Comparison of ENCODE assay signal across 1 cellular context in genomic region chr4:73435984-73436383, GRCh38.
TF ChIP-seq lines count a peak whose summit lies in the region.

Gene AFP, plus strand, starts transcription at chr4:73436221. Its CDS starts 42 bp downstream, at chr4:73436263.

TF ChIP-seq in HepG2, 621 proteins besides CTCF, POLR2A, EP300 and RAD21 (continued from another document and continues in another):
- TF ChIP-seq, protein P1, sequence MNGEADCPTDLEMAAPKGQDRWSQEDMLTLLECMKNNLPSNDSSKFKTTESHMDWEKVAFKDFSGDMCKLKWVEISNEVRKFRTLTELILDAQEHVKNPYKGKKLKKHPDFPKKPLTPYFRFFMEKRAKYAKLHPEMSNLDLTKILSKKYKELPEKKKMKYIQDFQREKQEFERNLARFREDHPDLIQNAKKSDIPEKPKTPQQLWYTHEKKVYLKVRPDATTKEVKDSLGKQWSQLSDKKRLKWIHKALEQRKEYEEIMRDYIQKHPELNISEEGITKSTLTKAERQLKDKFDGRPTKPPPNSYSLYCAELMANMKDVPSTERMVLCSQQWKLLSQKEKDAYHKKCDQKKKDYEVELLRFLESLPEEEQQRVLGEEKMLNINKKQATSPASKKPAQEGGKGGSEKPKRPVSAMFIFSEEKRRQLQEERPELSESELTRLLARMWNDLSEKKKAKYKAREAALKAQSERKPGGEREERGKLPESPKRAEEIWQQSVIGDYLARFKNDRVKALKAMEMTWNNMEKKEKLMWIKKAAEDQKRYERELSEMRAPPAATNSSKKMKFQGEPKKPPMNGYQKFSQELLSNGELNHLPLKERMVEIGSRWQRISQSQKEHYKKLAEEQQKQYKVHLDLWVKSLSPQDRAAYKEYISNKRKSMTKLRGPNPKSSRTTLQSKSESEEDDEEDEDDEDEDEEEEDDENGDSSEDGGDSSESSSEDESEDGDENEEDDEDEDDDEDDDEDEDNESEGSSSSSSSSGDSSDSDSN (CRISPR knock-in tag; IDR thresholded peaks at IDR 0.05): no peak
- TF ChIP-seq ZNF12 (CRISPR knock-in tag; IDR thresholded peaks at IDR 0.05): no peak
- no peak for TF ChIP-seq ZBTB44 (CRISPR knock-in tag; IDR thresholded peaks at IDR 0.05)
- TF ChIP-seq CEBPZ (IDR thresholded peaks at IDR 0.05; ENCODE audit: low read length): no peak
- no peak for TF ChIP-seq ZNF672 (CRISPR knock-in tag; IDR thresholded peaks at IDR 0.05)
- TF ChIP-seq MNT (IDR thresholded peaks at IDR 0.05): no peak
- no peak for TF ChIP-seq HHEX (CRISPR knock-in tag; IDR thresholded peaks at IDR 0.05)
- TF ChIP-seq, protein P2, sequence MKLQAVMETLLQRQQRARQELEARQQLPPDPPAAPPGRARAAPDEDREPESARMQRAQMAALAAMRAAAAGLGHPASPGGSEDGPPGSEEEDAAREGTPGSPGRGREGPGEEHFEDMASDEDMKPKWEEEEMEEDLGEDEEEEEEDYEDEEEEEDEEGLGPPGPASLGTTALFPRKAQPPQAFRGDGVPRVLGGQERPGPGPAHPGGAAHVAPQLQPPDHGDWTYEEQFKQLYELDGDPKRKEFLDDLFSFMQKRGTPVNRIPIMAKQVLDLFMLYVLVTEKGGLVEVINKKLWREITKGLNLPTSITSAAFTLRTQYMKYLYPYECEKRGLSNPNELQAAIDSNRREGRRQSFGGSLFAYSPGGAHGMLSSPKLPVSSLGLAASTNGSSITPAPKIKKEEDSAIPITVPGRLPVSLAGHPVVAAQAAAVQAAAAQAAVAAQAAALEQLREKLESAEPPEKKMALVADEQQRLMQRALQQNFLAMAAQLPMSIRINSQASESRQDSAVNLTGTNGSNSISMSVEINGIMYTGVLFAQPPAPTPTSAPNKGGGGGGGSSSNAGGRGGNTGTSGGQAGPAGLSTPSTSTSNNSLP (IDR thresholded peaks at IDR 0.05; ENCODE audit: low read depth, low read length): no peak
- TF ChIP-seq ESRRA (CRISPR knock-in tag; IDR thresholded peaks at IDR 0.05; ENCODE audit: low read depth): no peak
- no peak for TF ChIP-seq ZNF512 (CRISPR knock-in tag; IDR thresholded peaks at IDR 0.05)
- TF ChIP-seq ZSCAN9 (CRISPR knock-in tag; IDR thresholded peaks at IDR 0.05; ENCODE audit: borderline replicate concordance): no peak
- no peak for TF ChIP-seq ZNF713 (CRISPR knock-in tag; IDR thresholded peaks at IDR 0.05)
- no peak for TF ChIP-seq SIX4 (CRISPR knock-in tag; IDR thresholded peaks at IDR 0.05)
- TF ChIP-seq, protein P3, sequence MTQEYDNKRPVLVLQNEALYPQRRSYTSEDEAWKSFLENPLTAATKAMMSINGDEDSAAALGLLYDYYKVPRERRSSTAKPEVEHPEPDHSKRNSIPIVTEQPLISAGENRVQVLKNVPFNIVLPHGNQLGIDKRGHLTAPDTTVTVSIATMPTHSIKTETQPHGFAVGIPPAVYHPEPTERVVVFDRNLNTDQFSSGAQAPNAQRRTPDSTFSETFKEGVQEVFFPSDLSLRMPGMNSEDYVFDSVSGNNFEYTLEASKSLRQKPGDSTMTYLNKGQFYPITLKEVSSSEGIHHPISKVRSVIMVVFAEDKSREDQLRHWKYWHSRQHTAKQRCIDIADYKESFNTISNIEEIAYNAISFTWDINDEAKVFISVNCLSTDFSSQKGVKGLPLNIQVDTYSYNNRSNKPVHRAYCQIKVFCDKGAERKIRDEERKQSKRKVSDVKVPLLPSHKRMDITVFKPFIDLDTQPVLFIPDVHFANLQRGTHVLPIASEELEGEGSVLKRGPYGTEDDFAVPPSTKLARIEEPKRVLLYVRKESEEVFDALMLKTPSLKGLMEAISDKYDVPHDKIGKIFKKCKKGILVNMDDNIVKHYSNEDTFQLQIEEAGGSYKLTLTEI (CRISPR knock-in tag; conservative IDR thresholded peaks at IDR 0.05): no peak
- no peak for TF ChIP-seq ZNF724P (CRISPR knock-in tag; IDR thresholded peaks at IDR 0.05; ENCODE audit: borderline replicate concordance)
- TF ChIP-seq RXRA (CRISPR knock-in tag; IDR thresholded peaks at IDR 0.05): no peak
- no peak for TF ChIP-seq NR2C2 (CRISPR knock-in tag; IDR thresholded peaks at IDR 0.05; ENCODE audit: borderline replicate concordance)
- no peak for TF ChIP-seq KDM5B (CRISPR knock-in tag; IDR thresholded peaks at IDR 0.05; ENCODE audit: borderline replicate concordance)
- TF ChIP-seq TCF7L2 (IDR thresholded peaks at IDR 0.05; ENCODE audit: low read depth, low read length): no peak
- TF ChIP-seq HOMEZ (CRISPR knock-in tag; IDR thresholded peaks at IDR 0.05; ENCODE audit: low read depth): peak; percentile 37; the same call in 1 of the 2 replicates
- TF ChIP-seq, protein P4, sequence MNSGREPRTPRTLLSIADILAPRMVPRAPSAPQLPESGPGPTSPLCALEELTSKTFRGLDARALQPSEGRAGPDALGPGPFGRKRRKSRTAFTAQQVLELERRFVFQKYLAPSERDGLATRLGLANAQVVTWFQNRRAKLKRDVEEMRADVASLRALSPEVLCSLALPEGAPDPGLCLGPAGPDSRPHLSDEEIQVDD (CRISPR knock-in tag; IDR thresholded peaks at IDR 0.05; ENCODE audit: borderline replicate concordance): no peak
- no peak for TF ChIP-seq SP4 (CRISPR knock-in tag; IDR thresholded peaks at IDR 0.05)
- TF ChIP-seq FOXA3 (CRISPR knock-in tag; IDR thresholded peaks at IDR 0.05): peak; percentile 49
- TF ChIP-seq PAWR (CRISPR knock-in tag; IDR thresholded peaks at IDR 0.05; ENCODE audit: borderline replicate concordance): no peak
- no peak for TF ChIP-seq ZSCAN12 (CRISPR knock-in tag; IDR thresholded peaks at IDR 0.05)
- no peak for TF ChIP-seq ZNF768 (CRISPR knock-in tag; IDR thresholded peaks at IDR 0.05)
- no peak for TF ChIP-seq THAP7 (CRISPR knock-in tag; IDR thresholded peaks at IDR 0.05)
- TF ChIP-seq MIXL1 (CRISPR knock-in tag; IDR thresholded peaks at IDR 0.05): peak; percentile 85
- no peak for TF ChIP-seq NCOA5 (CRISPR knock-in tag; IDR thresholded peaks at IDR 0.05)
- TF ChIP-seq ZNF282 (IDR thresholded peaks at IDR 0.05; ENCODE audit: partially characterized antibody): no peak
- TF ChIP-seq CHCHD3 (CRISPR knock-in tag; IDR thresholded peaks at IDR 0.05): no peak
- TF ChIP-seq MYC (CRISPR knock-in tag; IDR thresholded peaks at IDR 0.05; ENCODE audit: borderline replicate concordance): no peak
- TF ChIP-seq, protein P5, sequence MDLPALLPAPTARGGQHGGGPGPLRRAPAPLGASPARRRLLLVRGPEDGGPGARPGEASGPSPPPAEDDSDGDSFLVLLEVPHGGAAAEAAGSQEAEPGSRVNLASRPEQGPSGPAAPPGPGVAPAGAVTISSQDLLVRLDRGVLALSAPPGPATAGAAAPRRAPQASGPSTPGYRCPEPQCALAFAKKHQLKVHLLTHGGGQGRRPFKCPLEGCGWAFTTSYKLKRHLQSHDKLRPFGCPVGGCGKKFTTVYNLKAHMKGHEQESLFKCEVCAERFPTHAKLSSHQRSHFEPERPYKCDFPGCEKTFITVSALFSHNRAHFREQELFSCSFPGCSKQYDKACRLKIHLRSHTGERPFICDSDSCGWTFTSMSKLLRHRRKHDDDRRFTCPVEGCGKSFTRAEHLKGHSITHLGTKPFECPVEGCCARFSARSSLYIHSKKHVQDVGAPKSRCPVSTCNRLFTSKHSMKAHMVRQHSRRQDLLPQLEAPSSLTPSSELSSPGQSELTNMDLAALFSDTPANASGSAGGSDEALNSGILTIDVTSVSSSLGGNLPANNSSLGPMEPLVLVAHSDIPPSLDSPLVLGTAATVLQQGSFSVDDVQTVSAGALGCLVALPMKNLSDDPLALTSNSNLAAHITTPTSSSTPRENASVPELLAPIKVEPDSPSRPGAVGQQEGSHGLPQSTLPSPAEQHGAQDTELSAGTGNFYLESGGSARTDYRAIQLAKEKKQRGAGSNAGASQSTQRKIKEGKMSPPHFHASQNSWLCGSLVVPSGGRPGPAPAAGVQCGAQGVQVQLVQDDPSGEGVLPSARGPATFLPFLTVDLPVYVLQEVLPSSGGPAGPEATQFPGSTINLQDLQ (CRISPR knock-in tag; IDR thresholded peaks at IDR 0.05): no peak
- TF ChIP-seq, protein P6, sequence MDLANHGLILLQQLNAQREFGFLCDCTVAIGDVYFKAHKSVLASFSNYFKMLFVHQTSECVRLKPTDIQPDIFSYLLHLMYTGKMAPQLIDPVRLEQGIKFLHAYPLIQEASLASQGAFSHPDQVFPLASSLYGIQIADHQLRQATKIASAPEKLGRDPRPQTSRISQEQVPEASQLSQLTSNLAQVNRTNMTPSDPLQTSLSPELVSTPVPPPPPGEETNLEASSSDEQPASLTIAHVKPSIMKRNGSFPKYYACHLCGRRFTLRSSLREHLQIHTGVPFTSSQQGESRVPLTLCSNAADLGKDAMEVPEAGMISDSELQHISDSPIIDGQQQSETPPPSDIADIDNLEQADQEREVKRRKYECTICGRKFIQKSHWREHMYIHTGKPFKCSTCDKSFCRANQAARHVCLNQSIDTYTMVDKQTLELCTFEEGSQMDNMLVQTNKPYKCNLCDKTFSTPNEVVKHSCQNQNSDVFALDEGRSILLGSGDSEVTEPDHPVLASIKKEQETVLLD (CRISPR knock-in tag; IDR thresholded peaks at IDR 0.05; ENCODE audit: low read depth): no peak
- no peak for TF ChIP-seq ATF7 (IDR thresholded peaks at IDR 0.05)
- TF ChIP-seq ATF7 (CRISPR knock-in tag; IDR thresholded peaks at IDR 0.05): no peak
- no peak for TF ChIP-seq ARID2 (CRISPR knock-in tag; IDR thresholded peaks at IDR 0.05; ENCODE audit: borderline replicate concordance)
- no peak for TF ChIP-seq ZNF441 (CRISPR knock-in tag; IDR thresholded peaks at IDR 0.05; ENCODE audit: borderline replicate concordance)
